11 cellular contexts compared by ENCODE assay signal in genomic region chr20:45080867-45081616, GRCh38. TPM values are rescaled to one million over a fixed set of nuclear protein-coding genes. Genes with fewer than 3 reads are reported as not detected.
DNase-seq lines count a peak whose midpoint lies in the region; ATAC-seq and TF ChIP-seq lines count a peak whose summit lies in the region.
"Had no signal": no experiment of that assay in that cellular context is flagged by ENCODE, and none has a peak within 500 bp of the region (broad histone marks: within the 10 kb centered on the region; RNA-seq: fewer than 3 reads in every experiment).

No MANE protein-coding gene starts in this region.

- no peak overlapping the region for H3K4me3 ChIP-seq in lower leg skin (ENCODE audit: low read depth, poor library complexity, severe bottlenecking)

- intact Hi-C loops in lower leg skin (cut with DNase I; ENCODE audit: low total_unique reads), result no loop called here

- no peak for ATAC-seq in activated naive CD8-positive, alpha-beta T cell treated with anti-CD3 and anti-CD28 coated beads, Interleukin-2, amount 50 U/mL, for 24 hours
- no peak for ATAC-seq in natural killer cell treated with Interleukin-12 subunit alpha and Interleukin-12 subunit beta and Interleukin-15 and Interleukin-18, amount 100 ng/mL, for 72 hours
- ATAC-seq in HG03135 (IDR thresholded peaks at IDR 0.05; ENCODE audit: unreplicated experiment), result no peak
- ATAC-seq: WTC11 had no signal

- no peak for TF ChIP-seq CTCF in lower leg skin (IDR thresholded peaks at IDR 0.05)

- H3K27ac Mint-ChIP-seq in activated naive CD8-positive, alpha-beta T cell treated with anti-CD3 and anti-CD28 coated beads, Interleukin-2, amount 50 U/mL, for 24 hours, result peak overlapping the region; percentile 19
- peak overlapping the region; percentile 16 to 64 for H3K27ac Mint-ChIP-seq in natural killer cell treated with Interleukin-12 subunit alpha and Interleukin-12 subunit beta and Interleukin-15 and Interleukin-18, amount 100 ng/mL, for 72 hours
- H3K27ac Mint-ChIP-seq: WTC11 had no signal

- no peak overlapping the region for H3K4me3 Mint-ChIP-seq in activated naive CD8-positive, alpha-beta T cell treated with anti-CD3 and anti-CD28 coated beads, Interleukin-2, amount 50 U/mL, for 24 hours
- H3K4me3 Mint-ChIP-seq in natural killer cell treated with Interleukin-12 subunit alpha and Interleukin-12 subunit beta and Interleukin-15 and Interleukin-18, amount 100 ng/mL, for 72 hours, result no peak overlapping the region
- H3K4me3 Mint-ChIP-seq: IgD-negative memory B cell, WTC11 had no signal

- no peak for TF ChIP-seq POLR2A in lower leg skin (IDR thresholded peaks at IDR 0.05)

- 72 to 79% methylated on average over 5 of the region's 5 CpGs for WGBS in lower leg skin, 2 donors

- H3K27me3 Mint-ChIP-seq in activated naive CD8-positive, alpha-beta T cell treated with anti-CD3 and anti-CD28 coated beads, Interleukin-2, amount 50 U/mL, for 24 hours, result no peaks in the 10 kb centered on the region
- no peaks in the 10 kb centered on the region for H3K27me3 Mint-ChIP-seq in natural killer cell treated with Interleukin-12 subunit alpha and Interleukin-12 subunit beta and Interleukin-15 and Interleukin-18, amount 100 ng/mL, for 72 hours
- H3K27me3 Mint-ChIP-seq: IgD-negative memory B cell had no signal

- H3K36me3 Mint-ChIP-seq in activated naive CD8-positive, alpha-beta T cell treated with anti-CD3 and anti-CD28 coated beads, Interleukin-2, amount 50 U/mL, for 24 hours (ENCODE audit: low read depth), result peaks cover 80% of the 10 kb centered on the region
- peaks cover 41% of the 10 kb centered on the region for H3K36me3 Mint-ChIP-seq in natural killer cell treated with Interleukin-12 subunit alpha and Interleukin-12 subunit beta and Interleukin-15 and Interleukin-18, amount 100 ng/mL, for 72 hours

- peaks cover 4% of the 10 kb centered on the region for H3K4me1 Mint-ChIP-seq in activated naive CD8-positive, alpha-beta T cell treated with anti-CD3 and anti-CD28 coated beads, Interleukin-2, amount 50 U/mL, for 24 hours
- peaks cover 16 to 30% of the 10 kb centered on the region in 2 donors for H3K4me1 Mint-ChIP-seq in natural killer cell treated with Interleukin-12 subunit alpha and Interleukin-12 subunit beta and Interleukin-15 and Interleukin-18, amount 100 ng/mL, for 72 hours (ENCODE audit: low read depth in 2 of 2)

- H3K9me3 Mint-ChIP-seq in activated naive CD8-positive, alpha-beta T cell treated with anti-CD3 and anti-CD28 coated beads, Interleukin-2, amount 50 U/mL, for 24 hours, result peaks cover 6% of the 10 kb centered on the region
- no peaks in the 10 kb centered on the region for H3K9me3 Mint-ChIP-seq in natural killer cell treated with Interleukin-12 subunit alpha and Interleukin-12 subunit beta and Interleukin-15 and Interleukin-18, amount 100 ng/mL, for 72 hours

- DNase-seq in DMS53 (lab: John Stamatoyannopoulos, UW) (peak; percentile 53), DMS53 treated with DMSO at 0.1 percent for 48 hours (lab: John Stamatoyannopoulos, UW; ENCODE audit: unreplicated experiment) (no peak), HT-29 (ENCODE audit: low spot score) (peak; percentile 76), T-helper 9 cell (no peak), lower leg skin (ENCODE audit: low spot score in 2 of 2) (no peak)
- DNase-seq in activated naive CD8-positive, alpha-beta T cell treated with anti-CD3 and anti-CD28 coated beads, Interleukin-2, amount 50 U/mL, for 24 hours, result no peak
- DNase-seq in natural killer cell treated with Interleukin-12 subunit alpha and Interleukin-12 subunit beta and Interleukin-15 and Interleukin-18, amount 100 ng/mL, for 72 hours (ENCODE audit: low spot score), result no peak

RNA-seq across cellular contexts. Expression of gene KCNS1, which starts 19.9 kb away (rescaled TPM):
- not detected in 2 replicates for total RNA-seq in HT-29 (2014; rRNA removed; shearing (Covaris generic))
- total RNA-seq in natural killer cell treated with Interleukin-12 subunit alpha and Interleukin-12 subunit beta and Interleukin-15 and Interleukin-18, amount 100 ng/mL, for 72 hours, result under 1 TPM; 0.24 to 0.33 TPM
- 1 to 10 TPM in 2 of 4 donors, under 1 TPM in 2; 0.84 to 2.3 (median 1.3) TPM for total RNA-seq in lower leg skin

RNA-seq across cellular contexts. Expression of gene WFDC5, which starts 33.9 kb away (rescaled TPM):
- total RNA-seq in HT-29 (2014; rRNA removed; shearing (Covaris generic)), result not detected in 2 replicates
- not detected for total RNA-seq in natural killer cell treated with Interleukin-12 subunit alpha and Interleukin-12 subunit beta and Interleukin-15 and Interleukin-18, amount 100 ng/mL, for 72 hours
- 100 to 1,000 TPM; 340 to 533 (median 389) TPM for total RNA-seq in lower leg skin
- total RNA-seq: cerebellum, WTC11 had no signal

RNA-seq across cellular contexts. Expression of gene WFDC12, which starts 43.2 kb away (rescaled TPM):
- total RNA-seq in HT-29 (2014; rRNA removed; shearing (Covaris generic)), result not detected in 2 replicates
- not detected for total RNA-seq in natural killer cell treated with Interleukin-12 subunit alpha and Interleukin-12 subunit beta and Interleukin-15 and Interleukin-18, amount 100 ng/mL, for 72 hours
- total RNA-seq in lower leg skin, result 10 to 100 TPM in 2 of 4 donors, 1 to 10 TPM in 2; 5.0 to 13.5 (median 9.4) TPM
- total RNA-seq: cerebellum, WTC11 had no signal

Comparison
In these comparisons a context has a peak if more than half of its experiments do, and no peak if none do; other contexts are left out.
1. DNase-seq: peak in DMS53 (single experiment) and HT-29 (single experiment); none in DMS53 treated with DMSO at 0.1 percent for 48 hours (single experiment), activated naive CD8-positive, alpha-beta T cell treated with anti-CD3 and anti-CD28 coated beads, Interleukin-2, amount 50 U/mL, for 24 hours (single experiment), natural killer cell treated with Interleukin-12 subunit alpha and Interleukin-12 subunit beta and Interleukin-15 and Interleukin-18, amount 100 ng/mL, for 72 hours (single experiment), T-helper 9 cell (single experiment) and lower leg skin (0 of 2).
2. RNA of gene WFDC5, which starts 33.9 kb away (total RNA-seq): 340 to 533 TPM in lower leg skin; not detected in HT-29 and not detected in natural killer cell treated with Interleukin-12 subunit alpha and Interleukin-12 subunit beta and Interleukin-15 and Interleukin-18, amount 100 ng/mL, for 72 hours; every median in the first group is over 100 times any median in the second.